Comparison of ENCODE assay signal across 28 cellular contexts in genomic region chr16:360698-361336, GRCh38.
"Had no signal": no experiment of that assay in that cellular context is flagged by ENCODE, and none has a peak within 500 bp of the region (broad histone marks: within the 10 kb centered on the region; RNA-seq: fewer than 3 reads in every experiment).

No MANE protein-coding gene starts in this region.

- DNase-seq: activated CD4-positive, alpha-beta memory T cell treated with anti-CD3 and anti-CD28 coated beads, Interleukin-2, amount 10 ng/mL, durations not matched to agents 7 days and 5 days; activated CD4-positive, alpha-beta T cell treated with anti-CD3 and anti-CD28 coated beads, Interleukin-2, amount 50 U/mL, for 1 hour; activated gamma-delta T cell treated with Interleukin-2 at 50 U/mL for 16 hours; activated naive CD4-positive, alpha-beta T cell treated with anti-CD3 and anti-CD28 coated beads, Interleukin-2, amount 10 ng/mL, durations not matched to agents 7 days and 5 days; activated naive CD8-positive, alpha-beta T cell treated with anti-CD3 and anti-CD28 coated beads for 36 hours; activated T-cell treated with anti-CD3 and anti-CD28 coated beads for 4 hours; activated T-cell treated with anti-CD3 and anti-CD28 coated beads, Interleukin-2, amount 50 U/mL, for 48 hours; brain microvascular endothelial cell; MG63; MV-4-11; NCI-H1105; NCI-H1436; NCI-H1694 treated with DMSO at 0.1 percent for 48 hours; NCI-H2029 treated with DMSO at 0.1 percent for 48 hours; NCI-H2171 treated with DMSO at 0.1 percent for 48 hours; NCI-H226; NCI-H510A; NCI-H526 treated with DMSO at 0.1 percent for 48 hours; Peyer's patch; Right ventricle myocardium superior; SK-N-SH; T-helper 1 cell had no signal

- H3K27me3 ChIP-seq: brain microvascular endothelial cell, cardiac muscle cell, MG63, Peyer's patch, SJCRH30 had no signal

- H3K4me3 Mint-ChIP-seq: activated CD4-positive, alpha-beta memory T cell treated with anti-CD3 and anti-CD28 coated beads, Interleukin-2, amount 10 ng/mL, durations not matched to agents 7 days and 5 days; activated CD4-positive, alpha-beta T cell treated with anti-CD3 and anti-CD28 coated beads for 36 hours; activated naive CD4-positive, alpha-beta T cell treated with anti-CD3 and anti-CD28 coated beads, Interleukin-2, amount 10 ng/mL, durations not matched to agents 7 days and 5 days; activated naive CD8-positive, alpha-beta T cell treated with anti-CD3 and anti-CD28 coated beads for 36 hours; activated T-helper 17 cell treated with anti-CD3 and anti-CD28 coated beads, Interleukin-2, amount 50 U/mL, for 72 hours had no signal

- H3K27me3 Mint-ChIP-seq: activated CD4-positive, alpha-beta memory T cell treated with anti-CD3 and anti-CD28 coated beads, Interleukin-2, amount 10 ng/mL, durations not matched to agents 7 days and 5 days; activated T-helper 17 cell treated with anti-CD3 and anti-CD28 coated beads, Interleukin-2, amount 50 U/mL, for 72 hours had no signal

- ATAC-seq: activated CD4-positive, alpha-beta T cell treated with anti-CD3 and anti-CD28 coated beads for 36 hours; activated T-helper 17 cell treated with anti-CD3 and anti-CD28 coated beads, Interleukin-2, amount 50 U/mL, for 72 hours had no signal

- H3K36me3 ChIP-seq: brain microvascular endothelial cell, cardiac muscle cell, MG63, Peyer's patch, SJCRH30 had no signal

- H3K9me3 ChIP-seq: MG63, Peyer's patch, SJCRH30, SK-N-SH had no signal

- H3K36me3 Mint-ChIP-seq: activated naive CD4-positive, alpha-beta T cell treated with anti-CD3 and anti-CD28 coated beads, Interleukin-2, amount 10 ng/mL, durations not matched to agents 7 days and 5 days had no signal

- H3K9me3 Mint-ChIP-seq: activated CD4-positive, alpha-beta memory T cell treated with anti-CD3 and anti-CD28 coated beads, Interleukin-2, amount 10 ng/mL, durations not matched to agents 7 days and 5 days; activated naive CD4-positive, alpha-beta T cell treated with anti-CD3 and anti-CD28 coated beads, Interleukin-2, amount 10 ng/mL, durations not matched to agents 7 days and 5 days; activated naive CD8-positive, alpha-beta T cell treated with anti-CD3 and anti-CD28 coated beads for 36 hours; activated T-helper 17 cell treated with anti-CD3 and anti-CD28 coated beads, Interleukin-2, amount 50 U/mL, for 72 hours had no signal

- H3K4me1 Mint-ChIP-seq: activated T-helper 17 cell treated with anti-CD3 and anti-CD28 coated beads, Interleukin-2, amount 50 U/mL, for 72 hours had no signal

- H3K27ac ChIP-seq: brain microvascular endothelial cell, cardiac muscle cell, Peyer's patch, RWPE1, SJCRH30, VCaP had no signal

- H3K4me2 ChIP-seq: SK-N-SH had no signal

- H3K4me3 ChIP-seq: cardiac muscle cell, MG63, Peyer's patch, SJCRH30 had no signal

- H3K27ac Mint-ChIP-seq: activated CD4-positive, alpha-beta memory T cell treated with anti-CD3 and anti-CD28 coated beads, Interleukin-2, amount 10 ng/mL, durations not matched to agents 7 days and 5 days; activated CD4-positive, alpha-beta T cell treated with anti-CD3 and anti-CD28 coated beads for 36 hours; activated naive CD4-positive, alpha-beta T cell treated with anti-CD3 and anti-CD28 coated beads, Interleukin-2, amount 10 ng/mL, durations not matched to agents 7 days and 5 days; activated naive CD8-positive, alpha-beta T cell treated with anti-CD3 and anti-CD28 coated beads for 36 hours; activated T-helper 17 cell treated with anti-CD3 and anti-CD28 coated beads, Interleukin-2, amount 50 U/mL, for 72 hours had no signal

- H3K9ac ChIP-seq: SK-N-SH had no signal
